Comparison of ENCODE assay signal across 8 cellular contexts in genomic region chr10:42866115-42866995, GRCh38.
DNase-seq lines count a peak whose midpoint lies in the region; ATAC-seq and TF ChIP-seq lines count a peak whose summit lies in the region.

No MANE protein-coding gene starts in this region.

- no peaks in the 10 kb centered on the region for H3K9me3 Mint-ChIP-seq in MCF 10A (ENCODE audit: unreplicated experiment)

- no peaks in the 10 kb centered on the region for H3K27me3 Mint-ChIP-seq in MCF 10A (ENCODE audit: insufficient read depth, unreplicated experiment)

- H3K27ac ChIP-seq in gastrocnemius medialis, result no peak overlapping the region

- no peak overlapping the region for H3K4me3 Mint-ChIP-seq in MCF 10A (ENCODE audit: unreplicated experiment)

- no peaks in the 10 kb centered on the region for H3K9me3 ChIP-seq in iPS-15b (ENCODE audit: control insufficient read depth, insufficient read depth, low read length)
- H3K9me3 ChIP-seq in gastrocnemius medialis, result no peaks in the 10 kb centered on the region

- no peaks in the 10 kb centered on the region for H3K4me1 Mint-ChIP-seq in MCF 10A (ENCODE audit: insufficient read depth, unreplicated experiment)

- CTCF ChIA-PET in MCF 10A (lab: Yijun Ruan, JAX), result interaction anchor here (0.6 to 4.2 kb wide), 5 partner anchors 227 to 422 kb away, joined by 3 to 32 read pairs (median 5); no protein-coding TSS in a partner anchor

- TF ChIP-seq POLR2A in gastrocnemius medialis (IDR thresholded peaks at IDR 0.05), result no peak

- no TSS peak for BruUV-seq in MCF 10A (replicated peaks; lab: Mats Ljungman, UMichigan)

- peak; percentile 90 for DNase-seq in AG08395 (ENCODE audit: low spot score)
- peak; percentile 75 for DNase-seq in GM13977 (ENCODE audit: low spot score)
- DNase-seq in HUDEP-2 (lab: John Stamatoyannopoulos, UW; ENCODE audit: unreplicated experiment in 76 of 76), result peak in 48 of 76 experiments; percentile 1 to 67 (median 24)
- peak; percentile 35 for DNase-seq in SKM-1 (lab: John Stamatoyannopoulos, UW; ENCODE audit: unreplicated experiment)
- DNase-seq in MCF 10A (ENCODE audit: unreplicated experiment), result peak; percentile 35
- peak; percentile 53 to 61 for DNase-seq in gastrocnemius medialis

- in situ Hi-C loops in GM13977 (cut with MboI; ENCODE audit: low pct_unique_long_range_greater_than_20kb, low sequenced_read_pairs, unreplicated experiment), result no loop called here
- in situ Hi-C loops in gastrocnemius medialis (cut with MboI; ENCODE audit: low sequenced_read_pairs in 4 of 4), result loop anchor here in 1 of 4 donors (25.0 kb wide), 1 partner anchor 246 kb away; no protein-coding TSS in a partner anchor

- H3K27ac Mint-ChIP-seq in MCF 10A (ENCODE audit: low read depth, unreplicated experiment), result no peak overlapping the region

- no peaks in the 10 kb centered on the region for H3K36me3 Mint-ChIP-seq in MCF 10A (ENCODE audit: insufficient read depth, unreplicated experiment)

- H3K27me3 ChIP-seq in iPS-15b (ENCODE audit: control insufficient read depth, insufficient read depth, low read length) (peaks cover 12% of the 10 kb centered on the region), gastrocnemius medialis (peaks cover 1 to 10% (median 10%) of the 10 kb centered on the region in 3 donors)

- H3K4me1 ChIP-seq in iPS-15b (ENCODE audit: control insufficient read depth, insufficient read depth, low read length) (peaks cover 2% of the 10 kb centered on the region), gastrocnemius medialis (peaks cover 4 to 7% of the 10 kb centered on the region in 2 donors)

- ATAC-seq in gastrocnemius medialis, result peak; percentile 79 to 95
- no peak for ATAC-seq in GM21723 (IDR thresholded peaks at IDR 0.05; ENCODE audit: unreplicated experiment)

- peak; percentile 71 for TF ChIP-seq CTCF in GM13977 (IDR thresholded peaks at IDR 0.05; ENCODE audit: extremely low read depth, insufficient read depth, missing control alignments)
- TF ChIP-seq CTCF in MCF 10A (IDR thresholded peaks at IDR 0.05; ENCODE audit: unreplicated experiment), result peak; percentile 73
- TF ChIP-seq CTCF in gastrocnemius medialis (IDR thresholded peaks at IDR 0.05 in 4 of 5, conservative IDR thresholded peaks at IDR 0.05 in 1 of 5), result peak; percentile 46 to 83 (median 72)

- intact Hi-C loops in MCF 10A (cut with micrococcal nuclease), result loop anchor here (1.0 to 2.0 kb wide), 2 partner anchors 239 to 482 kb away; no protein-coding TSS in a partner anchor
- intact Hi-C loops in gastrocnemius medialis (cut with DNase I; ENCODE audit: low total_unique reads), result loop anchor here (1.0 kb wide), 1 partner anchor 239 kb away; no protein-coding TSS in a partner anchor

- H3K4me3 ChIP-seq in iPS-15b (ENCODE audit: low read depth, low read length) (peak overlapping the region; percentile 43), gastrocnemius medialis (peak overlapping the region; percentile 21 to 39 (median 29))

- no peaks in the 10 kb centered on the region for H3K36me3 ChIP-seq in iPS-15b (ENCODE audit: control insufficient read depth, insufficient read depth, low read length)
- H3K36me3 ChIP-seq in gastrocnemius medialis, result no peaks in the 10 kb centered on the region

- H3K9ac ChIP-seq in iPS-15b (ENCODE audit: low read depth, low read length), result no peak overlapping the region

- POLR2A ChIA-PET in MCF 10A (lab: Yijun Ruan, JAX), result interaction anchor here (0.6 kb wide), 1 partner anchor 11 kb away, joined by 3 read pairs; no protein-coding TSS in a partner anchor

Comparison
In these comparisons a context has a peak if more than half of its experiments do, and no peak if none do; other contexts are left out.
1. DNase-seq: peak in every context shown above with its lines; median percentile 90 in AG08395; 75 in GM13977; 57 in gastrocnemius medialis; 35 in SKM-1; 35 in MCF 10A; 24 in HUDEP-2.